9 cellular contexts compared by ENCODE assay signal in genomic region chr6:140062042-140063041, GRCh38.
A peak's percentile ranks its signal among the peaks of the same experiment; 100 is the strongest.
DNase-seq lines count a peak whose midpoint lies in the region; ATAC-seq and TF ChIP-seq lines count a peak whose summit lies in the region.
"Had no signal": no experiment of that assay in that cellular context is flagged by ENCODE, and none has a peak within 500 bp of the region (broad histone marks: within the 10 kb centered on the region; RNA-seq: fewer than 3 reads in every experiment).

No MANE protein-coding gene starts in this region.

- no CpG with 5 or more reads among the region's 3 CpGs for WGBS in trophoblast cell (ENCODE audit: extremely low coverage, insufficient coverage, insufficient read length)

- no peaks in the 10 kb centered on the region for H3K27me3 ChIP-seq in trophoblast cell (ENCODE audit: insufficient read depth, low read length)

- H4K91ac ChIP-seq in trophoblast cell (ENCODE audit: low read depth, low read length), result peak overlapping the region; percentile 96

- peak overlapping the region; percentile 100 for H2BK12ac ChIP-seq in trophoblast cell (ENCODE audit: low read length)

- H3K79me1 ChIP-seq in trophoblast cell (ENCODE audit: low read length), result peaks cover 4% of the 10 kb centered on the region

- in situ Hi-C loops in Caki2 (cut with HindIII; ENCODE audit: low pct_unique_long_range_greater_than_20kb, low sequenced_read_pairs), result no loop called here

- H3K23ac ChIP-seq in trophoblast cell (ENCODE audit: low read length), result no peak overlapping the region

- H4K8ac ChIP-seq in trophoblast cell (ENCODE audit: low read depth, low read length), result peak overlapping the region; percentile 69

- peak overlapping the region; percentile 92 for H2BK5ac ChIP-seq in trophoblast cell (ENCODE audit: low read depth, low read length, poor library complexity)

- H3K27ac ChIP-seq in trophoblast cell (ENCODE audit: low read depth, low read length), result peak overlapping the region; percentile 83

- no peak overlapping the region for H4K12ac ChIP-seq in trophoblast cell (ENCODE audit: low read depth, low read length)

- H3K36me3 ChIP-seq in trophoblast cell (ENCODE audit: control insufficient read depth in 1 of 2, insufficient read depth in 2 of 2, low read length in 2 of 2), result no peaks in the 10 kb centered on the region

- H3K4ac ChIP-seq in trophoblast cell (ENCODE audit: low read depth, low read length), result peak overlapping the region; percentile 59

- peak overlapping the region; percentile 96 for H3K14ac ChIP-seq in trophoblast cell (ENCODE audit: low read length)

- H3K4me1 ChIP-seq in trophoblast cell (ENCODE audit: control insufficient read depth in 1 of 2, insufficient read depth in 2 of 2, low read length in 2 of 2), result peaks cover 3 to 5% of the 10 kb centered on the region in 2 experiments

- H3K9ac ChIP-seq in trophoblast cell (ENCODE audit: low read length), result no peak overlapping the region

- no peak overlapping the region for H2AFZ ChIP-seq in trophoblast cell (ENCODE audit: insufficient read depth, low read length, poor library complexity)

- ATAC-seq in HG03159 (IDR thresholded peaks at IDR 0.05; ENCODE audit: unreplicated experiment), result no peak

- no peak overlapping the region for H3K4me3 ChIP-seq in trophoblast cell (ENCODE audit: low read depth, low read length)

- DNase-seq in Caki2 (ENCODE audit: low read depth) (peak; percentile 89), fibroblast of gingiva (ENCODE audit: low read depth) (peak; percentile 96), trophoblast cell (peak; percentile 60 to 96), NCI-H2107 (lab: John Stamatoyannopoulos, UW) (no peak), iPS-NIHi11 (ENCODE audit: low spot score) (no peak)
- no peak for DNase-seq in activated CD4-positive, CD25-positive, alpha-beta regulatory T cell treated with anti-CD3 and anti-CD28 coated beads, Interleukin-2, amount 50 U/mL, for 72 hours
- DNase-seq: SHP77 had no signal

- H3K79me2 ChIP-seq in trophoblast cell (ENCODE audit: control insufficient read depth, insufficient read depth, low read length, poor library complexity), result no peaks in the 10 kb centered on the region

- no peak overlapping the region for H3K4me2 ChIP-seq in trophoblast cell (ENCODE audit: low read length)

- no peaks in the 10 kb centered on the region for H3K9me3 ChIP-seq in trophoblast cell (ENCODE audit: insufficient read depth, low read depth, low read length)

- peak overlapping the region; percentile 97 for H2AK5ac ChIP-seq in trophoblast cell (ENCODE audit: low read length)

- no peak overlapping the region for H3K18ac ChIP-seq in trophoblast cell (ENCODE audit: low read length)

- peak overlapping the region; percentile 93 for H2BK120ac ChIP-seq in trophoblast cell (ENCODE audit: insufficient read depth, low read length, poor library complexity)

TF ChIP-seq in PFSK-1, 5 proteins besides CTCF, POLR2A, EP300 and RAD21:
- TF ChIP-seq, protein P1, sequence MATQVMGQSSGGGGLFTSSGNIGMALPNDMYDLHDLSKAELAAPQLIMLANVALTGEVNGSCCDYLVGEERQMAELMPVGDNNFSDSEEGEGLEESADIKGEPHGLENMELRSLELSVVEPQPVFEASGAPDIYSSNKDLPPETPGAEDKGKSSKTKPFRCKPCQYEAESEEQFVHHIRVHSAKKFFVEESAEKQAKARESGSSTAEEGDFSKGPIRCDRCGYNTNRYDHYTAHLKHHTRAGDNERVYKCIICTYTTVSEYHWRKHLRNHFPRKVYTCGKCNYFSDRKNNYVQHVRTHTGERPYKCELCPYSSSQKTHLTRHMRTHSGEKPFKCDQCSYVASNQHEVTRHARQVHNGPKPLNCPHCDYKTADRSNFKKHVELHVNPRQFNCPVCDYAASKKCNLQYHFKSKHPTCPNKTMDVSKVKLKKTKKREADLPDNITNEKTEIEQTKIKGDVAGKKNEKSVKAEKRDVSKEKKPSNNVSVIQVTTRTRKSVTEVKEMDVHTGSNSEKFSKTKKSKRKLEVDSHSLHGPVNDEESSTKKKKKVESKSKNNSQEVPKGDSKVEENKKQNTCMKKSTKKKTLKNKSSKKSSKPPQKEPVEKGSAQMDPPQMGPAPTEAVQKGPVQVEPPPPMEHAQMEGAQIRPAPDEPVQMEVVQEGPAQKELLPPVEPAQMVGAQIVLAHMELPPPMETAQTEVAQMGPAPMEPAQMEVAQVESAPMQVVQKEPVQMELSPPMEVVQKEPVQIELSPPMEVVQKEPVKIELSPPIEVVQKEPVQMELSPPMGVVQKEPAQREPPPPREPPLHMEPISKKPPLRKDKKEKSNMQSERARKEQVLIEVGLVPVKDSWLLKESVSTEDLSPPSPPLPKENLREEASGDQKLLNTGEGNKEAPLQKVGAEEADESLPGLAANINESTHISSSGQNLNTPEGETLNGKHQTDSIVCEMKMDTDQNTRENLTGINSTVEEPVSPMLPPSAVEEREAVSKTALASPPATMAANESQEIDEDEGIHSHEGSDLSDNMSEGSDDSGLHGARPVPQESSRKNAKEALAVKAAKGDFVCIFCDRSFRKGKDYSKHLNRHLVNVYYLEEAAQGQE (IDR thresholded peaks at IDR 0.05; ENCODE audit: insufficient read depth in 1 of 2, low read depth in 2 of 2, low read length in 2 of 2), result no peak
- peak; percentile 50; the same call in 1 of the 2 replicates for TF ChIP-seq TAF1 (IDR thresholded peaks at IDR 0.05; ENCODE audit: borderline replicate concordance, insufficient read depth, low read length)

Comparison
In these comparisons a context has a peak if more than half of its experiments do, and no peak if none do; other contexts are left out.
1. DNase-seq: peak in Caki2 (single experiment), fibroblast of gingiva (single experiment) and trophoblast cell (2 of 2); none in NCI-H2107 (single experiment), activated CD4-positive, CD25-positive, alpha-beta regulatory T cell treated with anti-CD3 and anti-CD28 coated beads, Interleukin-2, amount 50 U/mL, for 72 hours (single experiment) and iPS-NIHi11 (single experiment).